In genomic region chr7:128458956-128459355, GRCh38 we compare ENCODE assay signal across 8 cellular contexts. TPM values are rescaled to one million over a fixed set of nuclear protein-coding genes. Genes with fewer than 3 reads are reported as not detected.
A peak's percentile ranks its signal among the peaks of the same experiment; 100 is the strongest.
DNase-seq lines count a peak whose midpoint lies in the region; ATAC-seq, FAIRE-seq and TF ChIP-seq lines count a peak whose summit lies in the region.

No MANE protein-coding gene starts in this region.

- no peaks in the 10 kb centered on the region for H3K36me3 ChIP-seq in kidney (ENCODE audit: control insufficient read depth in 1 of 2, insufficient read depth in 2 of 2, low read length in 2 of 2)

- H3K36me3 Mint-ChIP-seq in WTC11 = peaks cover 37% of the 10 kb centered on the region
- H3K36me3 Mint-ChIP-seq in type B pancreatic cell = peaks cover 18% of the 10 kb centered on the region

- CTCF ChIA-PET in WTC11 (lab: Charles Lee) = interaction anchor here (0.7 to 3.6 kb wide), 24 partner anchors 11 to 207 kb away, joined by 3 to 199 read pairs (median 8); partner anchors contain the start of genes IMPDH1, METTL2B and RBM28

- DNase-seq in stimulated activated CD4-positive, alpha-beta T cell treated with anti-CD3 and anti-CD28 coated beads, Interleukin-1b, Interleukin-23, amount 100 ng/mL, for 48 hours = peak; percentile 51
- no peak for DNase-seq in stimulated activated CD4-positive, alpha-beta T cell treated with anti-CD3 and anti-CD28 coated beads, Interleukin-2, amount 100 ng/mL, for 48 hours
- DNase-seq in WTC11 (ENCODE audit: low spot score) (no peak), type B pancreatic cell (ENCODE audit: extremely low spot score, unreplicated experiment) (no peak), dedifferentiated amniotic fluid mesenchymal stem cell (ENCODE audit: extremely low spot score) (no peak), G401 (ENCODE audit: low spot score) (no peak), kidney (no peak)

- H3K4me3 ChIP-seq in kidney (ENCODE audit: low read length in 2 of 2) = no peak overlapping the region

- intact Hi-C loops in kidney (cut with DNase I) = no loop called here

- H3K4me1 Mint-ChIP-seq in WTC11 (peaks cover 50% of the 10 kb centered on the region), type B pancreatic cell (ENCODE audit: unreplicated experiment) (peaks cover 31% of the 10 kb centered on the region)

- in situ Hi-C loops in G401 (cut with HindIII; ENCODE audit: low sequenced_read_pairs) = no loop called here

- FAIRE-seq in kidney (lab: Jason Lieb, UNC) = no peak

- POLR2A ChIA-PET in WTC11 (lab: Charles Lee) = no interaction called here

- H3K27ac ChIP-seq in kidney (ENCODE audit: low read depth in 2 of 2, low read length in 2 of 2) = peak overlapping the region in 1 of 2 donors; percentile 7

- peaks cover 10% of the 10 kb centered on the region; the same call in 1 of the 2 replicates for H3K9me3 Mint-ChIP-seq in WTC11
- H3K9me3 Mint-ChIP-seq in type B pancreatic cell = no peaks in the 10 kb centered on the region

- H3K4me1 ChIP-seq in kidney (ENCODE audit: control insufficient read depth in 1 of 2, insufficient read depth in 1 of 2, low read depth in 1 of 2, low read length in 2 of 2) = peaks cover 6 to 12% of the 10 kb centered on the region in 2 donors

- H3K4me3 Mint-ChIP-seq in WTC11 = no peak overlapping the region
- peak overlapping the region; percentile 92 for H3K4me3 Mint-ChIP-seq in type B pancreatic cell

- H3K9ac ChIP-seq in kidney (ENCODE audit: low read length in 2 of 2) = peak overlapping the region in 1 of 2 donors; percentile 8

- peak; percentile 31 for ATAC-seq in HG02973 (IDR thresholded peaks at IDR 0.05; ENCODE audit: unreplicated experiment)
- no peak for ATAC-seq in WTC11

- no peaks in the 10 kb centered on the region for H3K9me3 ChIP-seq in kidney (ENCODE audit: control insufficient read depth in 1 of 2, low read length in 2 of 2)

- H3K27ac Mint-ChIP-seq in WTC11 (peak overlapping the region; percentile 39), type B pancreatic cell (peak overlapping the region; percentile 29)

- TF ChIP-seq CTCF in WTC11 (IDR thresholded peaks at IDR 0.05) (no peak), type B pancreatic cell (conservative IDR thresholded peaks at IDR 0.05) (no peak), kidney (IDR thresholded peaks at IDR 0.05; ENCODE audit: borderline replicate concordance, extremely low read depth, insufficient read depth) (no peak)

- H3K27me3 Mint-ChIP-seq in WTC11 (ENCODE audit: low read depth) = peaks cover 3% of the 10 kb centered on the region; the same call in 1 of the 2 replicates
- no peaks in the 10 kb centered on the region for H3K27me3 Mint-ChIP-seq in type B pancreatic cell

TF ChIP-seq in WTC11, 78 proteins besides CTCF, POLR2A, EP300 and RAD21 (continues in another document):
- TF ChIP-seq OVOL2 (CRISPR knock-in tag; IDR thresholded peaks at IDR 0.05; ENCODE audit: borderline replicate concordance) (no peak), ZNF671 (CRISPR knock-in tag; IDR thresholded peaks at IDR 0.05) (no peak), ATF2 (CRISPR knock-in tag; IDR thresholded peaks at IDR 0.05; ENCODE audit: borderline replicate concordance, low read depth) (no peak), ZNF396 (CRISPR knock-in tag; IDR thresholded peaks at IDR 0.05; ENCODE audit: borderline replicate concordance) (no peak), MLX (CRISPR knock-in tag; IDR thresholded peaks at IDR 0.05) (no peak), NR3C1 (CRISPR knock-in tag; conservative IDR thresholded peaks at IDR 0.05; ENCODE audit: low read depth) (no peak), MYBL2 (CRISPR knock-in tag; IDR thresholded peaks at IDR 0.05) (no peak), ELF4 (CRISPR knock-in tag; IDR thresholded peaks at IDR 0.05; ENCODE audit: low read depth) (no peak), E2F1 (CRISPR knock-in tag; IDR thresholded peaks at IDR 0.05) (no peak), ZNF281 (CRISPR knock-in tag; IDR thresholded peaks at IDR 0.05) (no peak), ZBTB21 (CRISPR knock-in tag; IDR thresholded peaks at IDR 0.05; ENCODE audit: borderline replicate concordance) (no peak), ATF6 (CRISPR knock-in tag; IDR thresholded peaks at IDR 0.05) (no peak)

RNA-seq across cellular contexts. Expression of gene HILPDA, which starts 3.3 kb away (rescaled TPM):
- total RNA-seq in WTC11 (2021) (28.3 to 29.5 TPM (median 28.7 TPM) in 3 replicates), type B pancreatic cell (ENCODE audit: low replicate concordance) (26.4 and 36.0 TPM in 2 replicates), kidney (10.3 TPM)
- 9.0 and 14.2 TPM in 2 replicates for total RNA-seq in G401 (2014; rRNA removed; shearing (Covaris generic))
- polyA plus RNA-seq in kidney (ENCODE audit: insufficient read depth, low read depth, low replicate concordance) = 7.2 TPM

RNA-seq across cellular contexts. Expression of gene METTL2B, which starts 17.6 kb away (rescaled TPM):
- total RNA-seq in WTC11 (2021) = 38.6 to 40.4 TPM (median 39.6 TPM) in 3 replicates
- total RNA-seq in type B pancreatic cell (ENCODE audit: low replicate concordance) = 32.1 and 36.8 TPM in 2 replicates
- total RNA-seq in G401 (2014; rRNA removed; shearing (Covaris generic)) = 23.8 and 55.4 TPM in 2 replicates
- total RNA-seq in kidney = 26.0 TPM
- polyA plus RNA-seq in kidney (ENCODE audit: insufficient read depth, low read depth, low replicate concordance) = 11.8 TPM

RNA-seq across cellular contexts. Expression of gene IMPDH1, which starts 49.2 kb away (rescaled TPM):
- total RNA-seq in WTC11 (2021) (42.8 to 54.2 TPM (median 44.1 TPM) in 3 replicates), type B pancreatic cell (ENCODE audit: low replicate concordance) (34.4 and 42.2 TPM in 2 replicates), kidney (40.3 TPM)
- 58.5 and 67.9 TPM in 2 replicates for total RNA-seq in G401 (2014; rRNA removed; shearing (Covaris generic))
- 20.9 TPM for polyA plus RNA-seq in kidney (ENCODE audit: insufficient read depth, low read depth, low replicate concordance)
